ENCODE assay signal across 13 cellular contexts in the genomic region with DNA sequence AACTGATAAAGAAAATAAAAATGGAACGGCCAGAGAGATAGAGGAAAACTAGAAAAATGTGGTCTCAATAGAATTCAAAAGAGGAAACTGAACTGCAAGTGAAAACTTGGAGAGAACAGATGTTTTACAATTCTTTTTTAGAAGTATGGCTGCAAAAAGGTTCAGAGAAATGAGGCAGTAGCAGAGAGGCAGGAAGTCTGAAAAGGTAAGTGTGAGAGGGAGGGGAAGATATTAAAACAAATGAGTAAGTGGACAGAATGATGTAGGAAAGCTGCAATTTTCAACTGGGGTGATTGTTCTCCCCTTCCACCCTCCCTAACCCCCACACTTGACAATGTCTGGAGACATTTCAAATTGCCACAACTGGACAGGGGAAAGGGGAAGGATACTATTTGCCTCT. TPM values are rescaled to one million over a fixed set of nuclear protein-coding genes. Genes with fewer than 3 reads are reported as not detected.
A peak's percentile ranks its signal among the peaks of the same experiment; 100 is the strongest.
DNase-seq lines count a peak whose midpoint lies in the region; ATAC-seq and TF ChIP-seq lines count a peak whose summit lies in the region.
"Had no signal": no experiment of that assay in that cellular context is flagged by ENCODE, and none has a peak within 500 bp of the region (broad histone marks: within the 10 kb centered on the region; RNA-seq: fewer than 3 reads in every experiment).

No MANE protein-coding gene starts in this region.

- peak overlapping the region; percentile 47 for H3K27ac Mint-ChIP-seq in activated naive CD4-positive, alpha-beta T cell treated with anti-CD3 and anti-CD28 coated beads for 36 hours
- peak overlapping the region; percentile 59 for H3K27ac Mint-ChIP-seq in activated CD8-positive, alpha-beta T cell treated with anti-CD3 and anti-CD28 coated beads for 36 hours
- peak overlapping the region; percentile 9 for H3K27ac Mint-ChIP-seq in progenitor cell of endocrine pancreas

- H3K27me3 Mint-ChIP-seq in activated naive CD4-positive, alpha-beta T cell treated with anti-CD3 and anti-CD28 coated beads for 36 hours (ENCODE audit: low read depth) = no peaks in the 10 kb centered on the region
- H3K27me3 Mint-ChIP-seq in activated CD8-positive, alpha-beta T cell treated with anti-CD3 and anti-CD28 coated beads for 36 hours = no peaks in the 10 kb centered on the region
- H3K27me3 Mint-ChIP-seq in progenitor cell of endocrine pancreas = no peaks in the 10 kb centered on the region

- no peak overlapping the region for H3K27ac ChIP-seq in substantia nigra (ENCODE audit: low read depth, low read length, poor library complexity, severe bottlenecking)
- H3K27ac ChIP-seq: body of pancreas had no signal

- H3K4me1 Mint-ChIP-seq in activated naive CD4-positive, alpha-beta T cell treated with anti-CD3 and anti-CD28 coated beads for 36 hours (ENCODE audit: low read depth) = peaks cover 37% of the 10 kb centered on the region
- peaks cover 39% of the 10 kb centered on the region for H3K4me1 Mint-ChIP-seq in activated CD8-positive, alpha-beta T cell treated with anti-CD3 and anti-CD28 coated beads for 36 hours (ENCODE audit: low read depth)
- peaks cover 9% of the 10 kb centered on the region for H3K4me1 Mint-ChIP-seq in progenitor cell of endocrine pancreas (ENCODE audit: low read depth)

- DNase-seq in activated naive CD4-positive, alpha-beta T cell treated with anti-CD3 and anti-CD28 coated beads for 36 hours = no peak
- DNase-seq in activated naive CD4-positive, alpha-beta T cell treated with Interleukin-2 at 50 U/mL for 16 hours = no peak
- DNase-seq in activated CD8-positive, alpha-beta T cell treated with anti-CD3 and anti-CD28 coated beads for 36 hours = no peak
- DNase-seq in progenitor cell of endocrine pancreas (ENCODE audit: low spot score, unreplicated experiment) (no peak), SIG-M5 (lab: John Stamatoyannopoulos, UW) (no peak), substantia nigra (lab: John Stamatoyannopoulos, UW) (no peak)
- DNase-seq: activated T-cell treated with anti-CD3 and anti-CD28 coated beads, Interleukin-2, amount 50 U/mL, for 1 hour; body of pancreas; DMS79; NCI-H1105 treated with DMSO at 0.1 percent for 48 hours had no signal

- H3K4me3 Mint-ChIP-seq in activated naive CD4-positive, alpha-beta T cell treated with anti-CD3 and anti-CD28 coated beads for 36 hours = no peak overlapping the region
- no peak overlapping the region for H3K4me3 Mint-ChIP-seq in activated CD8-positive, alpha-beta T cell treated with anti-CD3 and anti-CD28 coated beads for 36 hours
- no peak overlapping the region for H3K4me3 Mint-ChIP-seq in progenitor cell of endocrine pancreas (ENCODE audit: low read depth)

- TF ChIP-seq CTCF in activated CD8-positive, alpha-beta T cell treated with anti-CD3 and anti-CD28 coated beads for 36 hours (IDR thresholded peaks at IDR 0.05) = no peak
- TF ChIP-seq CTCF in progenitor cell of endocrine pancreas (IDR thresholded peaks at IDR 0.05; ENCODE audit: unreplicated experiment) = no peak

- no peaks in the 10 kb centered on the region for H3K9me3 Mint-ChIP-seq in activated naive CD4-positive, alpha-beta T cell treated with anti-CD3 and anti-CD28 coated beads for 36 hours
- H3K9me3 Mint-ChIP-seq in activated CD8-positive, alpha-beta T cell treated with anti-CD3 and anti-CD28 coated beads for 36 hours = no peaks in the 10 kb centered on the region
- H3K9me3 Mint-ChIP-seq in progenitor cell of endocrine pancreas (ENCODE audit: low read depth) = peaks cover 4% of the 10 kb centered on the region

- POLR2A ChIA-PET in activated CD8-positive, alpha-beta T cell treated with anti-CD3 and anti-CD28 coated beads for 36 hours (lab: Charles Lee) = no interaction called here

- CTCF ChIA-PET in activated naive CD4-positive, alpha-beta T cell treated with anti-CD3 and anti-CD28 coated beads for 36 hours (lab: Charles Lee) = no interaction called here
- CTCF ChIA-PET in activated CD8-positive, alpha-beta T cell treated with anti-CD3 and anti-CD28 coated beads for 36 hours (lab: Charles Lee) = no interaction called here

- ATAC-seq in HG02938 (IDR thresholded peaks at IDR 0.05; ENCODE audit: unreplicated experiment) (peak; percentile 55), GM18907 (IDR thresholded peaks at IDR 0.05; ENCODE audit: unreplicated experiment) (no peak)
- no peak for ATAC-seq in activated CD8-positive, alpha-beta T cell treated with anti-CD3 and anti-CD28 coated beads for 36 hours
- ATAC-seq: body of pancreas had no signal

- peaks cover 7% of the 10 kb centered on the region for H3K36me3 Mint-ChIP-seq in activated naive CD4-positive, alpha-beta T cell treated with anti-CD3 and anti-CD28 coated beads for 36 hours (ENCODE audit: low read depth)
- H3K36me3 Mint-ChIP-seq in activated CD8-positive, alpha-beta T cell treated with anti-CD3 and anti-CD28 coated beads for 36 hours (ENCODE audit: low read depth) = peaks cover 25% of the 10 kb centered on the region
- peaks cover 11% of the 10 kb centered on the region for H3K36me3 Mint-ChIP-seq in progenitor cell of endocrine pancreas (ENCODE audit: insufficient read depth)

- intact Hi-C loops in activated naive CD4-positive, alpha-beta T cell treated with anti-CD3 and anti-CD28 coated beads for 36 hours (cut with micrococcal nuclease) = no loop called here
- intact Hi-C loops in activated CD8-positive, alpha-beta T cell treated with anti-CD3 and anti-CD28 coated beads for 36 hours (cut with micrococcal nuclease) = no loop called here

RNA-seq across cellular contexts. Expression of a gene that starts 12.9 kb away (rescaled TPM):
- 1 to 10 TPM; 7.2 to 7.7 TPM for total RNA-seq in activated naive CD4-positive, alpha-beta T cell treated with anti-CD3 and anti-CD28 coated beads for 36 hours
- 10 to 100 TPM in 1 of 2 experiments, 1 to 10 TPM in 1; 8.7 to 12.6 TPM for total RNA-seq in activated CD8-positive, alpha-beta T cell treated with anti-CD3 and anti-CD28 coated beads for 36 hours
- total RNA-seq in progenitor cell of endocrine pancreas = 56.8 and 65.5 TPM in 2 replicates

RNA-seq across cellular contexts. Expression of a gene that starts 27.0 kb away (rescaled TPM):
- under 1 TPM; 0.43 to 0.79 TPM for total RNA-seq in activated naive CD4-positive, alpha-beta T cell treated with anti-CD3 and anti-CD28 coated beads for 36 hours
- total RNA-seq in activated CD8-positive, alpha-beta T cell treated with anti-CD3 and anti-CD28 coated beads for 36 hours = not detected
- 1.1 TPM in 1 of 2 replicates, not detected in the other for total RNA-seq in progenitor cell of endocrine pancreas
- total RNA-seq: body of pancreas, omental fat pad had no signal

Comparison
In these comparisons a context has a peak if more than half of its experiments do, and no peak if none do; other contexts are left out.
1. H3K27ac Mint-ChIP-seq: peak in every context shown above with its lines; median percentile 59 in activated CD8-positive, alpha-beta T cell treated with anti-CD3 and anti-CD28 coated beads for 36 hours; 47 in activated naive CD4-positive, alpha-beta T cell treated with anti-CD3 and anti-CD28 coated beads for 36 hours; 9 in progenitor cell of endocrine pancreas.